Comparison of ENCODE assay signal across 1 cellular context in the genomic region with DNA sequence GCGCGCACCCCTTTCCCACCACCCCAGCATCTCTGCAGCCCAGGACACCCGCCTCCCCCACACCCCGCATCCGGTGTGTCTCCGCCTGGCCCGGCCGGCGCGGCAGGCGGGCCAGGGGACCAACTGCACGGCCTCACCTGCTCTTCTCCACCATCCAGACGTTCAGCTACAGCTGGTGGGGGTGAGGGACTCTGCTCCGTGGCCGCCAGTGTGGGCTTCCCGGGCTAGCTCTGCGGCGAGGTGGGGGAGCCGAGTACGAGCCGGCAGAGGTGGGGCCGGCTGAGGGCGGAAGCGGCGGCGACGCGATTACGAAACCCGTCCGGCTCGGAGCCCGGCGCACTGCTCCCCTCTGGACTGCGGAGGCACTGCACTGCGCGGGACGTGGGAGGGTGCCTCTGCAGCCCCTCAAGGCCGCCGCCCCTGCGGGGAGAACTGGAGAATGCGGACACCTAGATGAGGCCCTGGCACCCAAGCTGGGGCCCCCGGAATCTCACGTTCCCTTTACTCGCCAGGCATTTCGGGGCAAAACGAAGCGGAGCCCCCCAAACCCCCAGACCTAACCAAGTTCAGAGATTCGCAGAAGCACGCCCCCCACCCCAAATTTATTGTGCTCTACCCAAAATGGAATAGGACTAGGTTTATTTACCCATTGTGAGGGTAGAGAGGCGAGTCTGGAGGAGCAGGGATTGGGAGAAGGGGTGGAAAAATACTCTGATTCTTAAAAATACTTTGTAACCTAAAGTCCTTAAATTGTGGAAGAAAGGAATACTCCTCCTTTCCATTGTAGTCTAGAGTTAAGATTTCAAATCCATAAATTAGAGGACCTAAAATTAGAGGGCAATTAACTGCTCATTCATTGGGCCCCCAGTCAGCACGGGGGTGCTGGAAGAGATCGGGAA.
TF ChIP-seq lines count a peak whose summit lies in the region.

A gene with protein sequence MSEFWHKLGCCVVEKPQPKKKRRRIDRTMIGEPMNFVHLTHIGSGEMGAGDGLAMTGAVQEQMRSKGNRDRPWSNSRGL (minus strand): TSS at position 281 of the 899 bp plus-strand sequence. CDS start 3,892 bp downstream, outside the sequence.

TF ChIP-seq in HepG2, 621 proteins besides CTCF, POLR2A, EP300 and RAD21 (continued from another document and continues in another):
- no peak for TF ChIP-seq ZNF207 (IDR thresholded peaks at IDR 0.05; ENCODE audit: borderline replicate concordance)
- no peak for TF ChIP-seq FOXM1 (CRISPR knock-in tag; IDR thresholded peaks at IDR 0.05)
- no peak for TF ChIP-seq ZNF766 (CRISPR knock-in tag; IDR thresholded peaks at IDR 0.05; ENCODE audit: borderline replicate concordance)
- TF ChIP-seq SOX5 (CRISPR knock-in tag; IDR thresholded peaks at IDR 0.05; ENCODE audit: borderline replicate concordance) = peak; percentile 54; the same call in 1 of the 2 replicates
- TF ChIP-seq, protein P1, sequence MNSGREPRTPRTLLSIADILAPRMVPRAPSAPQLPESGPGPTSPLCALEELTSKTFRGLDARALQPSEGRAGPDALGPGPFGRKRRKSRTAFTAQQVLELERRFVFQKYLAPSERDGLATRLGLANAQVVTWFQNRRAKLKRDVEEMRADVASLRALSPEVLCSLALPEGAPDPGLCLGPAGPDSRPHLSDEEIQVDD (CRISPR knock-in tag; IDR thresholded peaks at IDR 0.05; ENCODE audit: borderline replicate concordance) = peak; percentile 77; the same call in 1 of the 2 replicates
- TF ChIP-seq ZNF124 (CRISPR knock-in tag; IDR thresholded peaks at IDR 0.05) = peak; percentile 69; the same call in 1 of the 2 replicates
- TF ChIP-seq THAP9 (CRISPR knock-in tag; IDR thresholded peaks at IDR 0.05; ENCODE audit: borderline replicate concordance) = peak; percentile 74
- peak; percentile 90; the same call in 1 of the 2 replicates for TF ChIP-seq ZBTB20 (CRISPR knock-in tag; IDR thresholded peaks at IDR 0.05; ENCODE audit: borderline replicate concordance, low read depth)
- TF ChIP-seq AHR (CRISPR knock-in tag; IDR thresholded peaks at IDR 0.05) = peak; percentile 68; the same call in 1 of the 2 replicates
- TF ChIP-seq, protein P2, sequence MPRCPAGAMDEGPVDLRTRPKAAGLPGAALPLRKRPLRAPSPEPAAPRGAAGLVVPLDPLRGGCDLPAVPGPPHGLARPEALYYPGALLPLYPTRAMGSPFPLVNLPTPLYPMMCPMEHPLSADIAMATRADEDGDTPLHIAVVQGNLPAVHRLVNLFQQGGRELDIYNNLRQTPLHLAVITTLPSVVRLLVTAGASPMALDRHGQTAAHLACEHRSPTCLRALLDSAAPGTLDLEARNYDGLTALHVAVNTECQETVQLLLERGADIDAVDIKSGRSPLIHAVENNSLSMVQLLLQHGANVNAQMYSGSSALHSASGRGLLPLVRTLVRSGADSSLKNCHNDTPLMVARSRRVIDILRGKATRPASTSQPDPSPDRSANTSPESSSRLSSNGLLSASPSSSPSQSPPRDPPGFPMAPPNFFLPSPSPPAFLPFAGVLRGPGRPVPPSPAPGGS (CRISPR knock-in tag; IDR thresholded peaks at IDR 0.05) = no peak; the same call in 1 of the 2 replicates
- TF ChIP-seq CREM (IDR thresholded peaks at IDR 0.05) = no peak
- TF ChIP-seq CREM (CRISPR knock-in tag; IDR thresholded peaks at IDR 0.05) = no peak
- TF ChIP-seq MED1 (CRISPR knock-in tag; IDR thresholded peaks at IDR 0.05) = peak; percentile 73
- TF ChIP-seq CBX1 (IDR thresholded peaks at IDR 0.05; ENCODE audit: low read depth) = peak; percentile 72
- TF ChIP-seq RCOR2 (CRISPR knock-in tag; IDR thresholded peaks at IDR 0.05) = no peak
- no peak for TF ChIP-seq TERF1 (CRISPR knock-in tag; IDR thresholded peaks at IDR 0.05)
- TF ChIP-seq ZNF615 (CRISPR knock-in tag; IDR thresholded peaks at IDR 0.05; ENCODE audit: borderline replicate concordance) = no peak
- TF ChIP-seq TBP (CRISPR knock-in tag; IDR thresholded peaks at IDR 0.05) = no peak
- TF ChIP-seq SNAPC5 (CRISPR knock-in tag; IDR thresholded peaks at IDR 0.05; ENCODE audit: borderline replicate concordance) = no peak
- TF ChIP-seq ZNF234 (CRISPR knock-in tag; conservative IDR thresholded peaks at IDR 0.05) = no peak
- 0 out of 2 replicates have a peak, but pooled peaks have one; percentile 19 for TF ChIP-seq ZFP37 (CRISPR knock-in tag; IDR thresholded peaks at IDR 0.05; ENCODE audit: borderline replicate concordance)
- TF ChIP-seq TIGD3 (CRISPR knock-in tag; IDR thresholded peaks at IDR 0.05; ENCODE audit: borderline replicate concordance) = no peak; the same call in 1 of the 2 replicates
- TF ChIP-seq, protein P3, sequence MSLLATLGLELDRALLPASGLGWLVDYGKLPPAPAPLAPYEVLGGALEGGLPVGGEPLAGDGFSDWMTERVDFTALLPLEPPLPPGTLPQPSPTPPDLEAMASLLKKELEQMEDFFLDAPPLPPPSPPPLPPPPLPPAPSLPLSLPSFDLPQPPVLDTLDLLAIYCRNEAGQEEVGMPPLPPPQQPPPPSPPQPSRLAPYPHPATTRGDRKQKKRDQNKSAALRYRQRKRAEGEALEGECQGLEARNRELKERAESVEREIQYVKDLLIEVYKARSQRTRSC (CRISPR knock-in tag; IDR thresholded peaks at IDR 0.05; ENCODE audit: low read depth) = no peak
- no peak for TF ChIP-seq THAP7 (CRISPR knock-in tag; IDR thresholded peaks at IDR 0.05)
- TF ChIP-seq, protein P4, sequence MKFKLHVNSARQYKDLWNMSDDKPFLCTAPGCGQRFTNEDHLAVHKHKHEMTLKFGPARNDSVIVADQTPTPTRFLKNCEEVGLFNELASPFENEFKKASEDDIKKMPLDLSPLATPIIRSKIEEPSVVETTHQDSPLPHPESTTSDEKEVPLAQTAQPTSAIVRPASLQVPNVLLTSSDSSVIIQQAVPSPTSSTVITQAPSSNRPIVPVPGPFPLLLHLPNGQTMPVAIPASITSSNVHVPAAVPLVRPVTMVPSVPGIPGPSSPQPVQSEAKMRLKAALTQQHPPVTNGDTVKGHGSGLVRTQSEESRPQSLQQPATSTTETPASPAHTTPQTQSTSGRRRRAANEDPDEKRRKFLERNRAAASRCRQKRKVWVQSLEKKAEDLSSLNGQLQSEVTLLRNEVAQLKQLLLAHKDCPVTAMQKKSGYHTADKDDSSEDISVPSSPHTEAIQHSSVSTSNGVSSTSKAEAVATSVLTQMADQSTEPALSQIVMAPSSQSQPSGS (CRISPR knock-in tag; IDR thresholded peaks at IDR 0.05) = 0 out of 2 replicates have a peak, but pooled peaks have one; percentile 25
- TF ChIP-seq IRF2 (CRISPR knock-in tag; IDR thresholded peaks at IDR 0.05) = peak; percentile 78
- peak; percentile 91 for TF ChIP-seq PITX1 (CRISPR knock-in tag; IDR thresholded peaks at IDR 0.05)
- 0 out of 2 replicates have a peak, but pooled peaks have one; percentile 64 for TF ChIP-seq ELF4 (CRISPR knock-in tag; IDR thresholded peaks at IDR 0.05; ENCODE audit: borderline replicate concordance)
- TF ChIP-seq HOXD1 (CRISPR knock-in tag; IDR thresholded peaks at IDR 0.05) = 0 out of 2 replicates have a peak, but pooled peaks have one; percentile 36
- TF ChIP-seq, protein P5, sequence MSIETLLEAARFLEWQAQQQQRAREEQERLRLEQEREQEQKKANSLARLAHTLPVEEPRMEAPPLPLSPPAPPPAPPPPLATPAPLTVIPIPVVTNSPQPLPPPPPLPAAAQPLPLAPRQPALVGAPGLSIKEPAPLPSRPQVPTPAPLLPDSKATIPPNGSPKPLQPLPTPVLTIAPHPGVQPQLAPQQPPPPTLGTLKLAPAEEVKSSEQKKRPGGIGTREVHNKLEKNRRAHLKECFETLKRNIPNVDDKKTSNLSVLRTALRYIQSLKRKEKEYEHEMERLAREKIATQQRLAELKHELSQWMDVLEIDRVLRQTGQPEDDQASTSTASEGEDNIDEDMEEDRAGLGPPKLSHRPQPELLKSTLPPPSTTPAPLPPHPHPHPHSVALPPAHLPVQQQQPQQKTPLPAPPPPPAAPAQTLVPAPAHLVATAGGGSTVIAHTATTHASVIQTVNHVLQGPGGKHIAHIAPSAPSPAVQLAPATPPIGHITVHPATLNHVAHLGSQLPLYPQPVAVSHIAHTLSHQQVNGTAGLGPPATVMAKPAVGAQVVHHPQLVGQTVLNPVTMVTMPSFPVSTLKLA (IDR thresholded peaks at IDR 0.05) = no peak
- TF ChIP-seq SPEN (CRISPR knock-in tag; IDR thresholded peaks at IDR 0.05; ENCODE audit: low read depth) = peak; percentile 71
- peak; percentile 56; the same call in 1 of the 2 replicates for TF ChIP-seq GZF1 (CRISPR knock-in tag; IDR thresholded peaks at IDR 0.05)
- no peak for TF ChIP-seq ZNF841 (CRISPR knock-in tag; IDR thresholded peaks at IDR 0.05; ENCODE audit: borderline replicate concordance)
- no peak for TF ChIP-seq MLLT10 (CRISPR knock-in tag; IDR thresholded peaks at IDR 0.05)
- TF ChIP-seq MAFK (conservative IDR thresholded peaks at IDR 0.05 in 1 of 2, IDR thresholded peaks at IDR 0.05 in 1 of 2; ENCODE audit: low read length in 2 of 2) = no peak
- peak; percentile 68 for TF ChIP-seq GATAD2A (CRISPR knock-in tag; IDR thresholded peaks at IDR 0.05)
- TF ChIP-seq SRY (CRISPR knock-in tag; IDR thresholded peaks at IDR 0.05) = 0 out of 2 replicates have a peak, but pooled peaks have one; percentile 50
- TF ChIP-seq, protein P6, sequence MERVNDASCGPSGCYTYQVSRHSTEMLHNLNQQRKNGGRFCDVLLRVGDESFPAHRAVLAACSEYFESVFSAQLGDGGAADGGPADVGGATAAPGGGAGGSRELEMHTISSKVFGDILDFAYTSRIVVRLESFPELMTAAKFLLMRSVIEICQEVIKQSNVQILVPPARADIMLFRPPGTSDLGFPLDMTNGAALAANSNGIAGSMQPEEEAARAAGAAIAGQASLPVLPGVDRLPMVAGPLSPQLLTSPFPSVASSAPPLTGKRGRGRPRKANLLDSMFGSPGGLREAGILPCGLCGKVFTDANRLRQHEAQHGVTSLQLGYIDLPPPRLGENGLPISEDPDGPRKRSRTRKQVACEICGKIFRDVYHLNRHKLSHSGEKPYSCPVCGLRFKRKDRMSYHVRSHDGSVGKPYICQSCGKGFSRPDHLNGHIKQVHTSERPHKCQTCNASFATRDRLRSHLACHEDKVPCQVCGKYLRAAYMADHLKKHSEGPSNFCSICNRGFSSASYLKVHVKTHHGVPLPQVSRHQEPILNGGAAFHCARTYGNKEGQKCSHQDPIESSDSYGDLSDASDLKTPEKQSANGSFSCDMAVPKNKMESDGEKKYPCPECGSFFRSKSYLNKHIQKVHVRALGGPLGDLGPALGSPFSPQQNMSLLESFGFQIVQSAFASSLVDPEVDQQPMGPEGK (CRISPR knock-in tag; IDR thresholded peaks at IDR 0.05) = peak; percentile 87
- peak; percentile 76 for TF ChIP-seq ZNF740 (CRISPR knock-in tag; IDR thresholded peaks at IDR 0.05)
- peak; percentile 72; the same call in 1 of the 2 replicates for TF ChIP-seq ZFP91 (CRISPR knock-in tag; IDR thresholded peaks at IDR 0.05; ENCODE audit: borderline replicate concordance)
